In genomic region chr12:63149884-63150254, GRCh38 we compare ENCODE assay signal across 14 cellular contexts. TPM values are rescaled to one million over a fixed set of nuclear protein-coding genes. Genes with fewer than 3 reads are reported as not detected.
DNase-seq lines count a peak whose midpoint lies in the region; ATAC-seq, FAIRE-seq and TF ChIP-seq lines count a peak whose summit lies in the region.
"Had no signal": no experiment of that assay in that cellular context is flagged by ENCODE, and none has a peak within 500 bp of the region (broad histone marks: within the 10 kb centered on the region; RNA-seq: fewer than 3 reads in every experiment).

No MANE protein-coding gene starts in this region.

- H3K4me3 Mint-ChIP-seq in H9 (peak overlapping the region; percentile 70 to 92), astrocyte (ENCODE audit: unreplicated experiment) (peak overlapping the region; percentile 68)
- H3K4me3 Mint-ChIP-seq: stimulated activated naive CD8-positive, alpha-beta T cell treated with anti-CD3 and anti-CD28 coated beads, Interleukin-15, Interleukin-2, amounts not matched to agents 100 ng/mL and 50 ng/mL, for 24 hours had no signal

- no peaks in the 10 kb centered on the region for H3K4me1 ChIP-seq in H9 (ENCODE audit: insufficient read depth, low read length)
- peaks cover 11% of the 10 kb centered on the region for H3K4me1 ChIP-seq in astrocyte (ENCODE audit: insufficient read depth, low read length)
- peaks cover 3 to 16% (median 12%) of the 10 kb centered on the region in 3 donors for H3K4me1 ChIP-seq in skeletal muscle tissue (ENCODE audit: control insufficient read depth in 3 of 3, insufficient read depth in 3 of 3, low read length in 3 of 3)
- H3K4me1 ChIP-seq: colonic mucosa had no signal

- H3K27me3 Mint-ChIP-seq in H9 (ENCODE audit: low read depth) (peaks cover 90% of the 10 kb centered on the region), astrocyte (ENCODE audit: low read depth, unreplicated experiment) (peaks cover 52% of the 10 kb centered on the region)

- TF ChIP-seq CTCF in H9 (conservative IDR thresholded peaks at IDR 0.05) (no peak), astrocyte (IDR thresholded peaks at IDR 0.05; ENCODE audit: insufficient read depth, low read depth, low read length) (no peak)

- no peak overlapping the region for H2BK120ac ChIP-seq in H9 (ENCODE audit: low read depth, low read length, poor library complexity, severe bottlenecking)

- H3K27ac ChIP-seq in H9 (ENCODE audit: insufficient read length, low read depth, low read length), result no peak overlapping the region
- H3K27ac ChIP-seq in astrocyte (ENCODE audit: low read depth, low read length), result no peak overlapping the region
- peak overlapping the region; percentile 30 for H3K27ac ChIP-seq in skeletal muscle tissue (ENCODE audit: low read depth, low read length)
- H3K27ac ChIP-seq: C4-2B, colonic mucosa had no signal

- H4K5ac ChIP-seq in H9 (ENCODE audit: insufficient read length, low read depth, low read length), result no peak overlapping the region

- no peak overlapping the region for H3K14ac ChIP-seq in H9 (ENCODE audit: insufficient read depth, low read length)

- no peak overlapping the region for H2BK15ac ChIP-seq in H9 (ENCODE audit: low read depth, low read length)

- no peak overlapping the region for H3K4me3 ChIP-seq in astrocyte (ENCODE audit: insufficient read depth, low read depth, low read length)
- H3K4me3 ChIP-seq in skeletal muscle tissue (ENCODE audit: low read length in 3 of 3), result peak overlapping the region; percentile 57 to 70 (median 68)

- peaks cover 4 to 8% (median 8%) of the 10 kb centered on the region in 3 experiments; a peak in 6 of 7 replicates for H3K36me3 Mint-ChIP-seq in H9 (ENCODE audit: insufficient read depth in 1 of 3, low read depth in 3 of 3)
- H3K36me3 Mint-ChIP-seq in astrocyte (ENCODE audit: low read depth, unreplicated experiment), result no peaks in the 10 kb centered on the region

- no peak overlapping the region for H3K4ac ChIP-seq in H9 (ENCODE audit: low read depth, low read length)

- H3K23me2 ChIP-seq in H9 (ENCODE audit: insufficient read length, low read depth, low read length, poor library complexity, severe bottlenecking), result peaks cover 19% of the 10 kb centered on the region

- H3K27me3 ChIP-seq in H9 (ENCODE audit: insufficient read depth, low read length) (peaks cover 25% of the 10 kb centered on the region), astrocyte (ENCODE audit: insufficient read depth, low read length) (peaks cover 44% of the 10 kb centered on the region), skeletal muscle tissue (ENCODE audit: control insufficient read depth in 3 of 3, insufficient read depth in 3 of 3, low read length in 3 of 3) (peaks cover 29 to 37% (median 32%) of the 10 kb centered on the region in 3 donors)

- H3K9me3 ChIP-seq in H9 (ENCODE audit: control insufficient read depth, low read depth, low read length) (no peaks in the 10 kb centered on the region), astrocyte (ENCODE audit: insufficient read depth, low read depth, low read length) (peaks cover 7% of the 10 kb centered on the region), skeletal muscle tissue (ENCODE audit: control insufficient read depth in 3 of 3, low read length in 3 of 3) (no peaks in the 10 kb centered on the region)
- H3K9me3 ChIP-seq: colonic mucosa, gastroesophageal sphincter had no signal

- peaks cover 7 to 16% of the 10 kb centered on the region in 2 experiments for H3K9me3 Mint-ChIP-seq in H9
- H3K9me3 Mint-ChIP-seq in astrocyte (ENCODE audit: unreplicated experiment), result peaks cover 4% of the 10 kb centered on the region
- H3K9me3 Mint-ChIP-seq: stimulated activated naive CD8-positive, alpha-beta T cell treated with anti-CD3 and anti-CD28 coated beads, Interleukin-15, Interleukin-2, amounts not matched to agents 100 ng/mL and 50 ng/mL, for 24 hours had no signal

- no peaks in the 10 kb centered on the region for H3K79me1 ChIP-seq in H9 (ENCODE audit: insufficient read depth, low read depth, low read length, poor library complexity, severe bottlenecking)

- H3K4me2 ChIP-seq in H9 (ENCODE audit: insufficient read depth, insufficient read length, low read length) (peak overlapping the region; percentile 99), astrocyte (ENCODE audit: low read length) (peak overlapping the region; percentile 87)

- H2BK20ac ChIP-seq in H9 (ENCODE audit: low read depth, low read length, poor library complexity, severe bottlenecking), result no peak overlapping the region

- H4K8ac ChIP-seq in H9 (replicated peaks; ENCODE audit: insufficient read length, low read depth, low read length), result no peak overlapping the region

- no peaks in the 10 kb centered on the region for H3K79me2 ChIP-seq in H9 (ENCODE audit: insufficient read depth, low read length)
- H3K79me2 ChIP-seq in astrocyte (ENCODE audit: insufficient read depth, low read length), result no peaks in the 10 kb centered on the region

- H3K36me3 ChIP-seq in astrocyte (ENCODE audit: insufficient read depth, low read length) (no peaks in the 10 kb centered on the region), skeletal muscle tissue (ENCODE audit: control insufficient read depth in 3 of 3, insufficient read depth in 3 of 3, low read length in 3 of 3) (no peaks in the 10 kb centered on the region)
- H3K36me3 ChIP-seq: colonic mucosa, gastroesophageal sphincter had no signal

- H3K23ac ChIP-seq in H9 (ENCODE audit: insufficient read length, low read depth, low read length), result no peak overlapping the region

- FAIRE-seq in astrocyte (lab: Jason Lieb, UNC), result no peak

- no peak overlapping the region for H3T11ph ChIP-seq in H9 (ENCODE audit: low read length)

- H3K56ac ChIP-seq in H9 (ENCODE audit: insufficient read length, low read depth, low read length), result no peak overlapping the region

- H3K27ac Mint-ChIP-seq in H9 (no peak overlapping the region), astrocyte (ENCODE audit: unreplicated experiment) (no peak overlapping the region)
- H3K27ac Mint-ChIP-seq: stimulated activated naive CD8-positive, alpha-beta T cell treated with anti-CD3 and anti-CD28 coated beads, Interleukin-15, Interleukin-2, amounts not matched to agents 100 ng/mL and 50 ng/mL, for 24 hours had no signal

- ATAC-seq in GM18519 (IDR thresholded peaks at IDR 0.05; ENCODE audit: low FRiP score, unreplicated experiment), result no peak
- ATAC-seq in GM18858 (IDR thresholded peaks at IDR 0.05; ENCODE audit: unreplicated experiment), result no peak
- ATAC-seq: gastroesophageal sphincter had no signal

- H4K20me1 ChIP-seq in H9 (ENCODE audit: control insufficient read depth, insufficient read depth, insufficient read length) (no peaks in the 10 kb centered on the region), astrocyte (ENCODE audit: insufficient read depth, low read length) (no peaks in the 10 kb centered on the region)

- H2BK5ac ChIP-seq in H9 (ENCODE audit: insufficient read length, low read length), result no peak overlapping the region

- H3K9ac ChIP-seq in H9 (ENCODE audit: extremely low read depth, insufficient read length, low read length), result no peak overlapping the region
- no peak overlapping the region for H3K9ac ChIP-seq in astrocyte (ENCODE audit: low read length)
- H3K9ac ChIP-seq in skeletal muscle tissue (ENCODE audit: low read depth in 1 of 3, low read length in 3 of 3), result peak overlapping the region in 1 of 3 donors; percentile 52

- no peak overlapping the region for H2BK12ac ChIP-seq in H9 (ENCODE audit: insufficient read length, low read depth, low read length)

- peaks cover 19 to 22% of the 10 kb centered on the region in 2 experiments for H3K4me1 Mint-ChIP-seq in H9
- H3K4me1 Mint-ChIP-seq in astrocyte (ENCODE audit: low read depth, unreplicated experiment), result peaks cover 3% of the 10 kb centered on the region

- H2AFZ ChIP-seq in H9 (ENCODE audit: low read length), result no peak overlapping the region
- H2AFZ ChIP-seq in astrocyte (ENCODE audit: low read depth, low read length), result peak overlapping the region; percentile 85

- WGBS in H9 (ENCODE audit: extremely low coverage, insufficient read length, low lambda C conversion rate), result no CpG with 5 or more reads among the region's 26 CpGs

- H2AK5ac ChIP-seq in H9 (ENCODE audit: insufficient read length, low read length), result no peak overlapping the region

- DNase-seq in H9 (no peak), astrocyte (ENCODE audit: low read depth) (no peak), iPS-NIHi7 (ENCODE audit: extremely low spot score) (peak; percentile 10), SIG-M5 treated with dmso at 0.1 percent for 504 hours (lab: John Stamatoyannopoulos, UW; ENCODE audit: unreplicated experiment) (no peak), kidney glomerular epithelial cell (lab: John Stamatoyannopoulos, UW) (no peak)
- DNase-seq: colonic mucosa, NCI-H2171 treated with DMSO at 0.1 percent for 48 hours had no signal

- no peak overlapping the region for H4K91ac ChIP-seq in H9 (ENCODE audit: insufficient read length, low read depth, low read length)

- H3K18ac ChIP-seq in H9 (ENCODE audit: insufficient read length, low read depth, low read length), result no peak overlapping the region

RNA-seq across cellular contexts. Expression of gene AVPR1A, which starts 1.1 kb away (rescaled TPM):
- 0.13 and 0.22 TPM in 2 replicates for total RNA-seq in H9 (2021)
- total RNA-seq in astrocyte, result 0.05 TPM in 1 of 2 replicates, not detected in the other
- total RNA-seq in skeletal muscle tissue, result 14.1 TPM
- total RNA-seq: RPMI7951 had no signal

Comparison
In these comparisons a context has a peak if more than half of its experiments do, and no peak if none do; other contexts are left out.
1. RNA of gene AVPR1A, which starts 1.1 kb away (total RNA-seq): 14.1 TPM in skeletal muscle tissue (single experiment); 0.13 to 0.22 TPM in H9 and 0.05 TPM in astrocyte; every median in the first group is over 10 times any median in the second.